In genomic region chr11:72743321-72744221, GRCh38 we compare ENCODE assay signal across 9 cellular contexts. TPM values are rescaled to one million over a fixed set of nuclear protein-coding genes. Genes with fewer than 3 reads are reported as not detected.
DNase-seq lines count a peak whose midpoint lies in the region; ATAC-seq and TF ChIP-seq lines count a peak whose summit lies in the region.
"Had no signal": no experiment of that assay in that cellular context is flagged by ENCODE, and none has a peak within 500 bp of the region (broad histone marks: within the 10 kb centered on the region; RNA-seq: fewer than 3 reads in every experiment).

No MANE protein-coding gene starts in this region.

- H3K27ac ChIP-seq in mesendoderm (ENCODE audit: low read depth, low read length) = no peak overlapping the region
- H3K27ac ChIP-seq: testis had no signal

- H3K79me2 ChIP-seq in mesendoderm (ENCODE audit: control insufficient read depth, insufficient read depth, low read length) = peaks cover 65% of the 10 kb centered on the region

- no peak overlapping the region for H3K9ac ChIP-seq in mesendoderm (ENCODE audit: low read length)

- no peak overlapping the region for H3K27ac Mint-ChIP-seq in mesothelial cell of epicardium

- no peak overlapping the region for H2BK5ac ChIP-seq in mesendoderm (ENCODE audit: low read length)

- H2BK120ac ChIP-seq in mesendoderm (ENCODE audit: low read depth, low read length) = no peak overlapping the region

- no peak overlapping the region for H3K4me3 Mint-ChIP-seq in mesothelial cell of epicardium

- H3K36me3 ChIP-seq in mesendoderm (ENCODE audit: control insufficient read depth, insufficient read depth, low read length) = no peaks in the 10 kb centered on the region

- peak; percentile 56 for ATAC-seq in GM21447 (IDR thresholded peaks at IDR 0.05; ENCODE audit: unreplicated experiment)

- H4K8ac ChIP-seq in mesendoderm (ENCODE audit: low read depth, low read length) = no peak overlapping the region

- H3K18ac ChIP-seq in mesendoderm (ENCODE audit: low read length) = no peak overlapping the region

- no peak overlapping the region for H3K4me3 ChIP-seq in mesendoderm (ENCODE audit: low read length)
- H3K4me3 ChIP-seq: testis had no signal

- no peaks in the 10 kb centered on the region for H3K36me3 Mint-ChIP-seq in mesothelial cell of epicardium

- TF ChIP-seq CTCF in GM13976 (IDR thresholded peaks at IDR 0.05; ENCODE audit: borderline replicate concordance, control extremely low read depth, extremely low read depth, insufficient read depth, missing control alignments) (no peak), mesothelial cell of epicardium (IDR thresholded peaks at IDR 0.05; ENCODE audit: unreplicated experiment) (no peak)

- no CpG with 5 or more reads among the region's 6 CpGs for WGBS in mesendoderm (ENCODE audit: extremely low coverage, insufficient coverage, low lambda C conversion rate)

- H3K23ac ChIP-seq in mesendoderm (ENCODE audit: low read length) = no peak overlapping the region

- H3K56ac ChIP-seq in mesendoderm (ENCODE audit: low read length) = no peak overlapping the region

- peaks cover 50% of the 10 kb centered on the region for H3K79me1 ChIP-seq in mesendoderm (ENCODE audit: low read length)

- peaks cover 33% of the 10 kb centered on the region for H3K4me1 ChIP-seq in mesendoderm (ENCODE audit: control insufficient read depth, low read depth, low read length)
- H3K4me1 ChIP-seq: testis had no signal

- no peaks in the 10 kb centered on the region for H3K9me3 Mint-ChIP-seq in mesothelial cell of epicardium

- H3K4ac ChIP-seq in mesendoderm (ENCODE audit: low read depth, low read length) = no peak overlapping the region

- in situ Hi-C loops in GM13976 (cut with MboI; ENCODE audit: low sequenced_read_pairs, unreplicated experiment) = no loop called here

- H4K5ac ChIP-seq in mesendoderm (ENCODE audit: low read length) = no peak overlapping the region

- no peak overlapping the region for H3K4me2 ChIP-seq in mesendoderm (ENCODE audit: low read length)

- peak overlapping the region; percentile 75 for H2AK5ac ChIP-seq in mesendoderm (ENCODE audit: low read length)

- no peaks in the 10 kb centered on the region for H3K27me3 Mint-ChIP-seq in mesothelial cell of epicardium (ENCODE audit: low read depth)

- DNase-seq in GM13976 (ENCODE audit: low spot score) (peak; percentile 65), NCI-H2171 treated with DMSO at 0.1 percent for 48 hours (lab: John Stamatoyannopoulos, UW) (peak; percentile 96), mesendoderm (no peak), mesothelial cell of epicardium (ENCODE audit: low spot score in 2 of 2, unreplicated experiment in 2 of 2) (no peak), NCI-H2227 (lab: John Stamatoyannopoulos, UW; ENCODE audit: unreplicated experiment) (no peak), dedifferentiated amniotic fluid mesenchymal stem cell (ENCODE audit: extremely low spot score) (no peak), NCI-H2196 (lab: John Stamatoyannopoulos, UW; ENCODE audit: unreplicated experiment) (no peak)
- DNase-seq: testis had no signal

- no peaks in the 10 kb centered on the region for H3K27me3 ChIP-seq in mesendoderm (ENCODE audit: insufficient read depth, low read length, poor library complexity)
- H3K27me3 ChIP-seq: testis had no signal

- H2BK15ac ChIP-seq in mesendoderm (replicated peaks; ENCODE audit: low read depth) = no peak overlapping the region

- H3K4me1 Mint-ChIP-seq in mesothelial cell of epicardium = peaks cover 25% of the 10 kb centered on the region

RNA-seq across cellular contexts. Expression of gene ARAP1, which starts 8.6 kb away (rescaled TPM):
- 29.0 TPM for polyA plus RNA-seq in mesendoderm (2013, experiment 1 of 2)
- polyA plus RNA-seq in mesendoderm (2013, experiment 2 of 2) = 27.5 TPM
- total RNA-seq in mesothelial cell of epicardium = 154 to 163 TPM (median 155 TPM) in 3 replicates

RNA-seq across cellular contexts. Expression of gene STARD10, which starts 50.3 kb away (rescaled TPM):
- polyA plus RNA-seq in mesendoderm (2013, experiment 1 of 2) = 12.8 TPM
- 13.7 TPM for polyA plus RNA-seq in mesendoderm (2013, experiment 2 of 2)
- 51.1 to 54.9 TPM (median 54.7 TPM) in 3 replicates for total RNA-seq in mesothelial cell of epicardium

Comparison
In these comparisons a context has a peak if more than half of its experiments do, and no peak if none do; other contexts are left out.
1. DNase-seq: peak in GM13976 (single experiment) and NCI-H2171 treated with DMSO at 0.1 percent for 48 hours (single experiment); none in mesendoderm (single experiment), mesothelial cell of epicardium (0 of 2), NCI-H2227 (single experiment), dedifferentiated amniotic fluid mesenchymal stem cell (single experiment) and NCI-H2196 (single experiment).